Comparison of ENCODE assay signal across 29 cellular contexts in genomic region chr20:23795526-23795925, GRCh38. TPM values are rescaled to one million over a fixed set of nuclear protein-coding genes. Genes with fewer than 3 reads are reported as not detected.
"Had no signal": no experiment of that assay in that cellular context is flagged by ENCODE, and none has a peak within 500 bp of the region (broad histone marks: within the 10 kb centered on the region; RNA-seq: fewer than 3 reads in every experiment).

No MANE protein-coding gene starts in this region.

- ATAC-seq: stimulated activated effector memory CD8-positive, alpha-beta T cell treated with anti-CD3 and anti-CD28 coated beads, Interleukin-12 subunit alpha, Interleukin-12 subunit beta, amount 100 ng/mL, for 72 hours; stimulated activated memory B cell treated with anti-CD40 and anti-IgM and Interleukin-4, amounts not matched to agents 10 μg/mL and 1 μg/mL and 100 μg/mL, for 72 hours; stimulated activated naive B cell treated with anti-CD40 and anti-IgM and Interleukin-4, amounts not matched to agents 10 μg/mL and 1 μg/mL and 100 μg/mL, for 72 hours; stimulated activated naive CD8-positive, alpha-beta T cell treated with anti-CD3 and anti-CD28 coated beads, Interleukin-15, amount 100 ng/mL, for 72 hours; stimulated activated naive CD8-positive, alpha-beta T cell treated with anti-CD3 and anti-CD28 coated beads, Interleukin-15, Interleukin-2, amounts not matched to agents 100 U/mL and 50 U/mL, for 24 hours; upper lobe of right lung had no signal

- H3K27me3 ChIP-seq: suprapubic skin, testis, thyroid gland, tibial artery, tibial nerve, transverse colon, upper lobe of left lung, upper lobe of right lung, uterus, vagina had no signal

- DNase-seq: stimulated activated CD4-positive, alpha-beta T cell treated with anti-CD3 and anti-CD28 coated beads, Interleukin-2, amount 100 ng/mL, for 48 hours; stimulated activated CD4-positive, alpha-beta T cell treated with anti-CD3 and anti-CD28 coated beads, Interleukin-4, amount 100 ng/mL, for 1 hour; stimulated activated CD4-positive, alpha-beta T cell treated with anti-CD3 and anti-CD28 coated beads, Interleukin-4, amount 100 ng/mL, for 24 hours; stimulated activated CD4-positive, alpha-beta T cell treated with anti-CD3 and anti-CD28 coated beads, Interleukin-4, amount 100 ng/mL, for 4 hours; stimulated activated CD8-positive, alpha-beta memory T cell treated with anti-CD3 and anti-CD28 coated beads, Interleukin-4, amount 100 ng/mL, for 48 hours; stimulated activated naive B cell treated with anti-CD40 and anti-IgM and Interleukin-4, amounts not matched to agents 10 μg/mL and 1 μg/mL and 100 μg/mL, for 72 hours; stimulated activated naive CD4-positive, alpha-beta T cell; stimulated activated naive CD4-positive, alpha-beta T cell treated with Interleukin-2 at 50 U/mL for 16 hours; stimulated activated naive CD8-positive, alpha-beta T cell treated with anti-CD3 and anti-CD28 coated beads, Interleukin-15, amount 100 ng/mL, for 72 hours; stimulated activated naive CD8-positive, alpha-beta T cell treated with anti-CD3 and anti-CD28 coated beads, Interleukin-15, Interleukin-2, amounts not matched to agents 100 U/mL and 50 U/mL, for 24 hours; stomach; substantia nigra; testis; thyroid gland; tibial artery; transverse colon; upper lobe of left lung; upper lobe of right lung; uterus had no signal

- H3K4me1 ChIP-seq: stomach, suprapubic skin, testis, thyroid gland, tibial artery, tibial nerve, transverse colon, upper lobe of left lung, upper lobe of right lung, uterus, vagina had no signal

- H3K36me3 ChIP-seq: stomach, suprapubic skin, thoracic aorta, thyroid gland, tibial artery, tibial nerve, transverse colon, upper lobe of left lung, upper lobe of right lung, uterus, vagina had no signal

- H3K4me3 ChIP-seq: stomach, suprapubic skin, testis, thoracic aorta, thyroid gland, tibial artery, tibial nerve, transverse colon, upper lobe of left lung, upper lobe of right lung, uterus, vagina had no signal

- H3K27ac ChIP-seq: stomach, suprapubic skin, testis, thoracic aorta, thyroid gland, tibial artery, tibial nerve, transverse colon, upper lobe of left lung, upper lobe of right lung, uterus, vagina had no signal

- H3K9me3 ChIP-seq: stomach, suprapubic skin, testis, thoracic aorta, thyroid gland, tibial artery, tibial nerve, transverse colon, upper lobe of left lung, upper lobe of right lung, uterus, vagina had no signal

RNA-seq across cellular contexts. Expression of gene CST2, which starts 31.0 kb away (rescaled TPM):
- total RNA-seq: subcutaneous adipose tissue, temporal lobe, testis, thoracic aorta, thyroid gland, transverse colon, upper lobe of right lung, ureter, urinary bladder, uterus, vagina had no signal
- polyA plus RNA-seq: urinary bladder had no signal

RNA-seq across cellular contexts. Expression of gene CST1, which starts 44.8 kb away (rescaled TPM):
- total RNA-seq: stomach, subcutaneous adipose tissue, temporal lobe, thoracic aorta, thyroid gland, transverse colon, upper lobe of left lung, upper lobe of right lung, ureter, urinary bladder, uterus, vagina had no signal
